Comparison of ENCODE assay signal across 14 cellular contexts in the genomic region with DNA sequence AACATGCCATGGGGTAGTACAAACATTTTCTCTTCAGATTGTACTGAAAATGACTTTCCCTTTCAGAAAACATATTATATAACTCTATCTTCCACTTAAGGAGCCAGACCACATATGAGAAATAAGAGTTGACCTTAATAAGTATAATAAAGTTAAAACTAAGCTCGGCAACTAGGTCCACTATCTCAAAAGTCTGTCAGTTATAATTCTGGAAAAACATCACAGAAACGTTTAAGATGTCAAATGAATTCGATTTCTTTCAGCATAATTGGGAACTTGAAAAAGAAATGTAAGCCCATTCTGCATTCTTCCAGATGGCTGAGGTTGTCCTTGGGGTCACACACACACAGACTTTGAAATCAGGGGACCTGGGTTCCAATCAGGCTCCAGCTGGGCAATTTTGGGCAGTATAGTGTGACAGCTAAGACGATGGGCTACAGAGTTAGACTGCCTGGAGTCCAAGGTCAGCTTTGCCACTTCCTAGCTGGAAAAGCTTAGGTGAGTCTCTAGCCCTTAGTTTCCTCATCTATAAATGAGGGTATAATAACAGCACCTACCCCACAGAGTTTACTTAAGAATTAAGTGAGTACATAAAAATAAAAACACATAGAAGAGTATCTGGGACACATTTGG.
"Had no signal": no experiment of that assay in that cellular context is flagged by ENCODE, and none has a peak within 500 bp of the region (broad histone marks: within the 10 kb centered on the region; RNA-seq: fewer than 3 reads in every experiment).

No MANE protein-coding gene starts in this region.

- H3K4me1 Mint-ChIP-seq: nephron progenitor cell had no signal

- H3K27ac Mint-ChIP-seq: activated B cell treated with CpG ODN at 0.5 μM for 24 hours; activated naive CD8-positive, alpha-beta T cell treated with anti-CD3 and anti-CD28 coated beads, Interleukin-2, amount 10 ng/mL, durations not matched to agents 7 days and 5 days had no signal

- H3K4me3 Mint-ChIP-seq: activated B cell treated with CpG ODN at 0.5 μM for 24 hours; activated naive CD8-positive, alpha-beta T cell treated with anti-CD3 and anti-CD28 coated beads, Interleukin-2, amount 10 ng/mL, durations not matched to agents 7 days and 5 days; nephron progenitor cell had no signal

- ATAC-seq: upper lobe of right lung had no signal

- DNase-seq: activated B cell treated with CpG ODN at 0.5 μM for 24 hours; activated gamma-delta T cell treated with Interleukin-2 at 50 U/mL for 16 hours; activated naive CD8-positive, alpha-beta T cell treated with anti-CD3 and anti-CD28 coated beads, Interleukin-2, amount 10 ng/mL, durations not matched to agents 7 days and 5 days; activated T-cell treated with anti-CD3 and anti-CD28 coated beads, Interleukin-2, amount 50 U/mL, for 48 hours; anterior cingulate cortex; cerebellar nuclear complex; hypothalamus; nephron progenitor cell; sigmoid colon; stimulated activated CD4-positive, alpha-beta T cell treated with anti-CD3 and anti-CD28 coated beads, Interleukin-4, amount 100 ng/mL, for 1 hour; stimulated activated CD8-positive, alpha-beta memory T cell treated with anti-CD3 and anti-CD28 coated beads, Interleukin-4, amount 100 ng/mL, for 48 hours; stimulated activated naive CD8-positive, alpha-beta T cell treated with anti-CD3 and anti-CD28 coated beads, Interleukin-15, Interleukin-2, amounts not matched to agents 100 U/mL and 50 U/mL, for 24 hours; upper lobe of right lung had no signal

- H3K9me3 ChIP-seq: sigmoid colon, suprapubic skin, upper lobe of right lung had no signal

- H3K27me3 Mint-ChIP-seq: activated B cell treated with CpG ODN at 0.5 μM for 24 hours; activated naive CD8-positive, alpha-beta T cell treated with anti-CD3 and anti-CD28 coated beads, Interleukin-2, amount 10 ng/mL, durations not matched to agents 7 days and 5 days had no signal

- H3K9me3 Mint-ChIP-seq: activated B cell treated with CpG ODN at 0.5 μM for 24 hours; activated naive CD8-positive, alpha-beta T cell treated with anti-CD3 and anti-CD28 coated beads, Interleukin-2, amount 10 ng/mL, durations not matched to agents 7 days and 5 days; nephron progenitor cell had no signal
